ENCODE assay signal across 8 cellular contexts in genomic region chr6:31791324-31792089, GRCh38. TPM values are rescaled to one million over a fixed set of nuclear protein-coding genes. Genes with fewer than 3 reads are reported as not detected.
DNase-seq lines count a peak whose midpoint lies in the region; ATAC-seq and TF ChIP-seq lines count a peak whose summit lies in the region.

No MANE protein-coding gene starts in this region.

- H3K27ac ChIP-seq in 22Rv1 (no peak overlapping the region), sigmoid colon (peak overlapping the region in 1 of 4 donors; percentile 3)

- H3K9me3 Mint-ChIP-seq in activated CD4-positive, alpha-beta T cell treated with anti-CD3 and anti-CD28 coated beads, Interleukin-2, amount 10 ng/mL, durations not matched to agents 24 days and 14 days: no peaks in the 10 kb centered on the region

- H3K27me3 Mint-ChIP-seq in activated CD4-positive, alpha-beta T cell treated with anti-CD3 and anti-CD28 coated beads, Interleukin-2, amount 10 ng/mL, durations not matched to agents 24 days and 14 days: no peaks in the 10 kb centered on the region

- intact Hi-C loops in activated CD4-positive, alpha-beta T cell treated with anti-CD3 and anti-CD28 coated beads, Interleukin-2, amount 10 ng/mL, durations not matched to agents 24 days and 14 days (cut with micrococcal nuclease): loop anchor here (1.0 kb wide), 1 partner anchor 19 kb away; no protein-coding TSS in a partner anchor
- intact Hi-C loops in sigmoid colon (cut with DNase I): loop anchor here (5.0 kb wide), 1 partner anchor 84 kb away; the partner anchor contains the start of gene LY6G6F

- H3K27me3 ChIP-seq in sigmoid colon: no peaks in the 10 kb centered on the region

- DNase-seq in D341Med (ENCODE audit: low spot score) (peak; percentile 81), MV-4-11 (lab: John Stamatoyannopoulos, UW) (peak; percentile 45), fibroblast of the aortic adventitia (ENCODE audit: low read depth) (peak; percentile 54), sigmoid colon (no peak)
- DNase-seq in activated CD4-positive, alpha-beta T cell treated with anti-CD3 and anti-CD28 coated beads, Interleukin-2, amount 10 ng/mL, durations not matched to agents 24 days and 14 days: peak; percentile 79

- H3K36me3 ChIP-seq in sigmoid colon: peaks cover 0 to 48% (median 2%) of the 10 kb centered on the region in 4 donors

- no peak for TF ChIP-seq EP300 in sigmoid colon (IDR thresholded peaks at IDR 0.05)

- H3K36me3 Mint-ChIP-seq in activated CD4-positive, alpha-beta T cell treated with anti-CD3 and anti-CD28 coated beads, Interleukin-2, amount 10 ng/mL, durations not matched to agents 24 days and 14 days (ENCODE audit: low read depth): peaks cover 43% of the 10 kb centered on the region

- H3K4me3 Mint-ChIP-seq in activated CD4-positive, alpha-beta T cell treated with anti-CD3 and anti-CD28 coated beads, Interleukin-2, amount 10 ng/mL, durations not matched to agents 24 days and 14 days: no peak overlapping the region

- WGBS in sigmoid colon, 2 donors: 71 to 74% methylated on average over 12 of the region's 12 CpGs

- peaks cover 20% of the 10 kb centered on the region for H3K4me1 Mint-ChIP-seq in activated CD4-positive, alpha-beta T cell treated with anti-CD3 and anti-CD28 coated beads, Interleukin-2, amount 10 ng/mL, durations not matched to agents 24 days and 14 days

- TF ChIP-seq CTCF in 22Rv1 (IDR thresholded peaks at IDR 0.05) (peak; percentile 85), fibroblast of the aortic adventitia (IDR thresholded peaks at IDR 0.05; ENCODE audit: insufficient read depth, low read length) (peak; percentile 75), sigmoid colon (IDR thresholded peaks at IDR 0.05) (peak in 3 of 4 experiments; percentile 7 to 47 (median 43))

- TF ChIP-seq POLR2A in sigmoid colon (IDR thresholded peaks at IDR 0.05): no peak

- no peak overlapping the region for H3K4me3 ChIP-seq in fibroblast of the aortic adventitia (ENCODE audit: low read depth, low read length)
- no peak overlapping the region for H3K4me3 ChIP-seq in sigmoid colon

- H3K4me1 ChIP-seq in sigmoid colon: peaks cover 0 to 22% (median 17%) of the 10 kb centered on the region in 4 donors

- ATAC-seq in HG02798 (IDR thresholded peaks at IDR 0.05; ENCODE audit: poor library complexity, unreplicated experiment) (no peak), GM21737 (IDR thresholded peaks at IDR 0.05; ENCODE audit: unreplicated experiment) (no peak)

- peak overlapping the region; percentile 14 for H3K27ac Mint-ChIP-seq in activated CD4-positive, alpha-beta T cell treated with anti-CD3 and anti-CD28 coated beads, Interleukin-2, amount 10 ng/mL, durations not matched to agents 24 days and 14 days

- no peaks in the 10 kb centered on the region for H3K9me3 ChIP-seq in sigmoid colon

RNA-seq across cellular contexts. Expression of gene VARS1, which starts 4.0 kb away (rescaled TPM):
- total RNA-seq in activated CD4-positive, alpha-beta T cell treated with anti-CD3 and anti-CD28 coated beads, Interleukin-2, amount 10 ng/mL, durations not matched to agents 24 days and 14 days: 173 and 181 TPM in 2 replicates
- total RNA-seq in fibroblast of the aortic adventitia (ENCODE audit: low replicate concordance): 19.6 and 68.8 TPM in 2 replicates
- total RNA-seq in sigmoid colon: 10 to 100 TPM; 16.0 to 36.2 (median 27.7) TPM
- polyA plus RNA-seq in sigmoid colon: 10 to 100 TPM in 1 of 3 donors, 1 to 10 TPM in 2; 6.0 to 50.9 (median 6.0) TPM

RNA-seq across cellular contexts. Expression of gene VWA7, which starts 14.4 kb away (rescaled TPM):
- total RNA-seq in activated CD4-positive, alpha-beta T cell treated with anti-CD3 and anti-CD28 coated beads, Interleukin-2, amount 10 ng/mL, durations not matched to agents 24 days and 14 days: 3.0 and 3.2 TPM in 2 replicates
- 0.36 and 0.90 TPM in 2 replicates for total RNA-seq in fibroblast of the aortic adventitia (ENCODE audit: low replicate concordance)
- total RNA-seq in sigmoid colon: 1 to 10 TPM in 1 of 4 donors, under 1 TPM in 2, not detected in 1; 0.14 to 3.9 (median 0.71) TPM
- 1 to 10 TPM; 2.8 to 6.0 (median 3.6) TPM for polyA plus RNA-seq in sigmoid colon

RNA-seq across cellular contexts. Expression of gene LSM2, which starts 15.3 kb away (rescaled TPM):
- total RNA-seq in activated CD4-positive, alpha-beta T cell treated with anti-CD3 and anti-CD28 coated beads, Interleukin-2, amount 10 ng/mL, durations not matched to agents 24 days and 14 days: 142 and 146 TPM in 2 replicates
- 49.5 and 88.3 TPM in 2 replicates for total RNA-seq in fibroblast of the aortic adventitia (ENCODE audit: low replicate concordance)
- total RNA-seq in sigmoid colon: 10 to 100 TPM; 29.6 to 53.5 (median 48.1) TPM
- polyA plus RNA-seq in sigmoid colon: 10 to 100 TPM; 28.4 to 94.7 (median 49.9) TPM

RNA-seq across cellular contexts. Expression of gene HSPA1L, which starts 23.6 kb away (rescaled TPM):
- 1.8 and 2.5 TPM in 2 replicates for total RNA-seq in activated CD4-positive, alpha-beta T cell treated with anti-CD3 and anti-CD28 coated beads, Interleukin-2, amount 10 ng/mL, durations not matched to agents 24 days and 14 days
- total RNA-seq in fibroblast of the aortic adventitia (ENCODE audit: low replicate concordance) (1.4 and 2.4 TPM in 2 replicates), sigmoid colon (1 to 10 TPM; 1.1 to 2.3 (median 1.8) TPM)
- polyA plus RNA-seq in sigmoid colon: 1 to 10 TPM in 1 of 3 donors, under 1 TPM in 2; 0.23 to 1.2 (median 0.60) TPM

RNA-seq across cellular contexts. Expression of gene HSPA1A, which starts 23.8 kb away (rescaled TPM):
- total RNA-seq in activated CD4-positive, alpha-beta T cell treated with anti-CD3 and anti-CD28 coated beads, Interleukin-2, amount 10 ng/mL, durations not matched to agents 24 days and 14 days: 189 and 190 TPM in 2 replicates
- total RNA-seq in fibroblast of the aortic adventitia (ENCODE audit: low replicate concordance) (52.8 and 76.9 TPM in 2 replicates), sigmoid colon (100 to 1,000 TPM; 147 to 321 (median 168) TPM)
- 10 to 100 TPM; 39.0 to 70.1 (median 63.1) TPM for polyA plus RNA-seq in sigmoid colon
